16 cellular contexts compared by ENCODE assay signal in the genomic region with DNA sequence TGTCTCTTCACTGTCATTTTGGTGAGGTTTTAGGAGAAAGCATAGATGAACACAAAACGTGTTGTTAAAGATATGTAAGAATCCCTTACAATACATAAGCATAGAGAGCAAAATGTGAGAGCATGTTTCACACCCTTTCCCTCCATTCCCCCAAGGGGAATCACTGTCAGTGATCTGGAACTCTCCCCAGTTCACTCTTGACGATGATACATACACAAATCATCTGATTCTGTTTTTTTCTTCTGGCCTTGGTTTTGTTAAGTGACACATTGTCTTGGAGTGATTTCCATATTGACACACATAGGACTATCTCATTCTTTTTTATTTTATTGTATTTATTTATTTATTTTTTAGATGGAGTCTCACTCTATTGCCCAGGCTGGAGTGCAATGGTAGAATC.
"Had no signal": no experiment of that assay in that cellular context is flagged by ENCODE, and none has a peak within 500 bp of the region (broad histone marks: within the 10 kb centered on the region; RNA-seq: fewer than 3 reads in every experiment).

No MANE protein-coding gene starts in this region.

- H3K9me3 ChIP-seq: lower lobe of right lung, neutrophil had no signal

- ATAC-seq: activated CD4-positive, alpha-beta T cell treated with anti-CD3 and anti-CD28 coated beads for 36 hours; left colon; lower lobe of right lung; natural killer cell treated with Interleukin-12 subunit alpha and Interleukin-12 subunit beta and Interleukin-15 and Interleukin-18, amount 100 ng/mL, for 72 hours; right lobe of liver; stimulated activated naive B cell treated with anti-CD40 and anti-IgM and Interleukin-4, amounts not matched to agents 10 μg/mL and 1 μg/mL and 100 μg/mL, for 72 hours; WTC11 had no signal

- DNase-seq: activated CD4-positive, alpha-beta memory T cell treated with anti-CD3 and anti-CD28 coated beads for 36 hours; activated CD4-positive, alpha-beta T cell treated with anti-CD3 and anti-CD28 coated beads for 36 hours; activated gamma-delta T cell treated with Interleukin-2 at 50 U/mL for 16 hours; activated T-cell treated with anti-CD3 and anti-CD28 coated beads for 4 hours; central memory CD4-positive, alpha-beta T cell; dorsolateral prefrontal cortex; left colon; lower lobe of right lung; right lobe of liver; stimulated activated CD4-positive, alpha-beta T cell treated with anti-CD3 and anti-CD28 coated beads, Interleukin-4, amount 100 ng/mL, for 4 hours; stimulated activated naive B cell treated with anti-CD40 and anti-IgM and Interleukin-4, amounts not matched to agents 10 μg/mL and 1 μg/mL and 100 μg/mL, for 72 hours had no signal

- H3K4me3 ChIP-seq: dorsolateral prefrontal cortex, lower lobe of right lung, right lobe of liver had no signal

- H2AFZ ChIP-seq: parathyroid adenoma had no signal

- H3K36me3 ChIP-seq: lower lobe of right lung, neutrophil, right lobe of liver had no signal

- H3K27ac ChIP-seq: dorsolateral prefrontal cortex, epithelial cell of prostate, lower lobe of right lung, neutrophil, parathyroid adenoma, right lobe of liver had no signal

- H3K4me1 ChIP-seq: lower lobe of right lung, parathyroid adenoma, right lobe of liver had no signal

- H3K79me2 ChIP-seq: parathyroid adenoma had no signal

- H3K27me3 ChIP-seq: dorsolateral prefrontal cortex, neutrophil, right lobe of liver had no signal
